In genomic region chr17:37280841-37281240, GRCh38 we compare ENCODE assay signal across 23 cellular contexts.
DNase-seq lines count a peak whose midpoint lies in the region; ATAC-seq, FAIRE-seq and TF ChIP-seq lines count a peak whose summit lies in the region.
"Had no signal": no experiment of that assay in that cellular context is flagged by ENCODE, and none has a peak within 500 bp of the region (broad histone marks: within the 10 kb centered on the region; RNA-seq: fewer than 3 reads in every experiment).

No MANE protein-coding gene starts in this region.

- H3K36me3 Mint-ChIP-seq in activated naive CD4-positive, alpha-beta T cell treated with anti-CD3 and anti-CD28 coated beads for 36 hours (ENCODE audit: low read depth) = peaks cover 30% of the 10 kb centered on the region
- peaks cover 5 to 8% of the 10 kb centered on the region in 2 donors for H3K36me3 Mint-ChIP-seq in activated naive CD4-positive, alpha-beta T cell treated with anti-CD3 and anti-CD28 coated beads, Interleukin-2, amount 50 U/mL, for 72 hours
- peaks cover 18% of the 10 kb centered on the region for H3K36me3 Mint-ChIP-seq in astrocyte (ENCODE audit: low read depth, unreplicated experiment)

- H2AFZ ChIP-seq in astrocyte (ENCODE audit: low read depth, low read length) (no peak overlapping the region), osteoblast (ENCODE audit: low read length) (no peak overlapping the region)

- no peaks in the 10 kb centered on the region for H3K9me3 ChIP-seq in astrocyte (ENCODE audit: insufficient read depth, low read depth, low read length)
- no peaks in the 10 kb centered on the region for H3K9me3 ChIP-seq in osteoblast (ENCODE audit: low read depth, low read length)
- H3K9me3 ChIP-seq: A549; BLaER1 treated with 17β-estradiol and CSF1 and Interleukin-3, amounts not matched to agents 10 nM and 100 nM had no signal

- peaks cover 3% of the 10 kb centered on the region for H3K4me1 ChIP-seq in astrocyte (ENCODE audit: insufficient read depth, low read length)
- H3K4me1 ChIP-seq in osteoblast (ENCODE audit: insufficient read depth, low read length) = peaks cover 16% of the 10 kb centered on the region
- H3K4me1 ChIP-seq: BLaER1 treated with 17β-estradiol and CSF1 and Interleukin-3, amounts not matched to agents 10 nM and 100 nM had no signal

- no peak overlapping the region for H3K9ac ChIP-seq in astrocyte (ENCODE audit: low read length)
- H3K9ac ChIP-seq: BLaER1 treated with 17β-estradiol and CSF1 and Interleukin-3, amounts not matched to agents 10 nM and 100 nM had no signal

- CTCF ChIA-PET in activated naive CD4-positive, alpha-beta T cell treated with anti-CD3 and anti-CD28 coated beads for 36 hours (lab: Charles Lee) = no interaction called here

- peak overlapping the region; percentile 22 for H3K4me2 ChIP-seq in astrocyte (ENCODE audit: low read length)
- H3K4me2 ChIP-seq in osteoblast (ENCODE audit: insufficient read depth, low read length) = no peak overlapping the region
- H3K4me2 ChIP-seq: A549; BLaER1 treated with 17β-estradiol and CSF1 and Interleukin-3, amounts not matched to agents 10 nM and 100 nM had no signal

- no peaks in the 10 kb centered on the region for H3K27me3 Mint-ChIP-seq in activated naive CD4-positive, alpha-beta T cell treated with anti-CD3 and anti-CD28 coated beads for 36 hours (ENCODE audit: low read depth)
- no peaks in the 10 kb centered on the region for H3K27me3 Mint-ChIP-seq in astrocyte (ENCODE audit: low read depth, unreplicated experiment)
- H3K27me3 Mint-ChIP-seq: B cell; CD4-positive, CD25-positive, alpha-beta regulatory T cell; CD8-positive, alpha-beta memory T cell had no signal

- no peaks in the 10 kb centered on the region for H3K4me1 Mint-ChIP-seq in activated naive CD4-positive, alpha-beta T cell treated with anti-CD3 and anti-CD28 coated beads for 36 hours (ENCODE audit: low read depth)
- H3K4me1 Mint-ChIP-seq in astrocyte (ENCODE audit: low read depth, unreplicated experiment) = peaks cover 22% of the 10 kb centered on the region
- H3K4me1 Mint-ChIP-seq: B cell, H9 had no signal

- H3K4me3 Mint-ChIP-seq in activated naive CD4-positive, alpha-beta T cell treated with anti-CD3 and anti-CD28 coated beads for 36 hours = no peak overlapping the region
- no peak overlapping the region for H3K4me3 Mint-ChIP-seq in astrocyte (ENCODE audit: unreplicated experiment)
- H3K4me3 Mint-ChIP-seq: B cell; CD4-positive, CD25-positive, alpha-beta regulatory T cell; CD8-positive, alpha-beta memory T cell; H9 had no signal

- H3K27ac Mint-ChIP-seq in activated naive CD4-positive, alpha-beta T cell treated with anti-CD3 and anti-CD28 coated beads for 36 hours = peak overlapping the region; percentile 5
- H3K27ac Mint-ChIP-seq in activated naive CD4-positive, alpha-beta T cell treated with anti-CD3 and anti-CD28 coated beads, Interleukin-2, amount 50 U/mL, for 72 hours = peak overlapping the region in 1 of 2 donors; percentile 58
- H3K27ac Mint-ChIP-seq in astrocyte (ENCODE audit: unreplicated experiment) = peak overlapping the region; percentile 15
- H3K27ac Mint-ChIP-seq: B cell; CD4-positive, CD25-positive, alpha-beta regulatory T cell; CD8-positive, alpha-beta memory T cell; H9 had no signal

- intact Hi-C loops in activated naive CD4-positive, alpha-beta T cell treated with anti-CD3 and anti-CD28 coated beads for 36 hours (cut with micrococcal nuclease) = no loop called here

- ATAC-seq in activated naive CD4-positive, alpha-beta T cell treated with anti-CD3 and anti-CD28 coated beads, Interleukin-2, amount 50 U/mL, for 72 hours = no peak
- no peak for ATAC-seq in HG02981 (IDR thresholded peaks at IDR 0.05; ENCODE audit: unreplicated experiment)
- ATAC-seq: A549, GM12878 had no signal

- DNase-seq in activated naive CD4-positive, alpha-beta T cell treated with anti-CD3 and anti-CD28 coated beads for 36 hours = no peak
- no peak for DNase-seq in activated naive CD4-positive, alpha-beta T cell treated with anti-CD3 and anti-CD28 coated beads, Interleukin-2, amount 50 U/mL, for 72 hours (ENCODE audit: low spot score in 2 of 2)
- DNase-seq in astrocyte (ENCODE audit: low read depth) (peak; percentile 39), glomerular visceral epithelial cell (ENCODE audit: extremely low spot score) (peak; percentile 38), osteoblast (ENCODE audit: insufficient read length, low spot score, missing footprints) (no peak), islet precursor cell (no peak), Ammon's horn (ENCODE audit: low spot score) (no peak)
- DNase-seq: CD4-positive, CD25-positive, alpha-beta regulatory T cell; CD8-positive, alpha-beta memory T cell; COR-L47; DMS 273 treated with DMSO at 0.1 percent for 48 hours; DMS53; DND-41; EL; H9 had no signal

- H3K36me3 ChIP-seq in astrocyte (ENCODE audit: insufficient read depth, low read length) (no peaks in the 10 kb centered on the region), osteoblast (ENCODE audit: insufficient read depth, low read length) (peaks cover 20% of the 10 kb centered on the region)

- no peaks in the 10 kb centered on the region for H3K27me3 ChIP-seq in astrocyte (ENCODE audit: insufficient read depth, low read length)
- no peaks in the 10 kb centered on the region for H3K27me3 ChIP-seq in osteoblast (ENCODE audit: insufficient read depth, low read length)
- H3K27me3 ChIP-seq: BLaER1 treated with 17β-estradiol and CSF1 and Interleukin-3, amounts not matched to agents 10 nM and 100 nM had no signal

- H3K9me3 Mint-ChIP-seq in activated naive CD4-positive, alpha-beta T cell treated with anti-CD3 and anti-CD28 coated beads for 36 hours = no peaks in the 10 kb centered on the region
- no peaks in the 10 kb centered on the region for H3K9me3 Mint-ChIP-seq in activated naive CD4-positive, alpha-beta T cell treated with anti-CD3 and anti-CD28 coated beads, Interleukin-2, amount 50 U/mL, for 72 hours
- H3K9me3 Mint-ChIP-seq in astrocyte (ENCODE audit: unreplicated experiment) = peaks cover 8% of the 10 kb centered on the region
- H3K9me3 Mint-ChIP-seq: CD8-positive, alpha-beta memory T cell; H9 had no signal

- H3K4me3 ChIP-seq in astrocyte (ENCODE audit: insufficient read depth, low read depth, low read length) (no peak overlapping the region), osteoblast (ENCODE audit: insufficient read depth, low read length) (no peak overlapping the region)
- H3K4me3 ChIP-seq: A549; BLaER1 treated with 17β-estradiol and CSF1 and Interleukin-3, amounts not matched to agents 10 nM and 100 nM; GM12878 had no signal

- H4K20me1 ChIP-seq in astrocyte (ENCODE audit: insufficient read depth, low read length) = peaks cover 33% of the 10 kb centered on the region
- peaks cover 6% of the 10 kb centered on the region for H4K20me1 ChIP-seq in osteoblast (ENCODE audit: insufficient read depth, low read length)

- no peaks in the 10 kb centered on the region for H3K79me2 ChIP-seq in astrocyte (ENCODE audit: insufficient read depth, low read length)
- H3K79me2 ChIP-seq in osteoblast (ENCODE audit: insufficient read depth, low read length) = no peaks in the 10 kb centered on the region

- no peak for FAIRE-seq in astrocyte (lab: Jason Lieb, UNC)
- FAIRE-seq: A549, GM12878, H1 had no signal

- TF ChIP-seq CTCF in astrocyte (IDR thresholded peaks at IDR 0.05; ENCODE audit: insufficient read depth, low read depth, low read length) (no peak), osteoblast (IDR thresholded peaks at IDR 0.05; ENCODE audit: extremely low read depth, low read depth, low read length) (no peak)

- H3K27ac ChIP-seq in astrocyte (ENCODE audit: low read depth, low read length) = no peak overlapping the region
- H3K27ac ChIP-seq in osteoblast (ENCODE audit: low read depth, low read length) = peak overlapping the region; percentile 26
- H3K27ac ChIP-seq: 22Rv1; A549; BLaER1 treated with 17β-estradiol and CSF1 and Interleukin-3, amounts not matched to agents 10 nM and 100 nM; HL-60 had no signal

Comparison
In these comparisons a context has a peak if more than half of its experiments do, and no peak if none do; other contexts are left out.
1. DNase-seq: peak in astrocyte (single experiment) and glomerular visceral epithelial cell (single experiment); none in activated naive CD4-positive, alpha-beta T cell treated with anti-CD3 and anti-CD28 coated beads for 36 hours (single experiment), activated naive CD4-positive, alpha-beta T cell treated with anti-CD3 and anti-CD28 coated beads, Interleukin-2, amount 50 U/mL, for 72 hours (0 of 2), osteoblast (single experiment), islet precursor cell (single experiment) and Ammon's horn (single experiment).